ENCODE assay signal across 13 cellular contexts in the genomic region with DNA sequence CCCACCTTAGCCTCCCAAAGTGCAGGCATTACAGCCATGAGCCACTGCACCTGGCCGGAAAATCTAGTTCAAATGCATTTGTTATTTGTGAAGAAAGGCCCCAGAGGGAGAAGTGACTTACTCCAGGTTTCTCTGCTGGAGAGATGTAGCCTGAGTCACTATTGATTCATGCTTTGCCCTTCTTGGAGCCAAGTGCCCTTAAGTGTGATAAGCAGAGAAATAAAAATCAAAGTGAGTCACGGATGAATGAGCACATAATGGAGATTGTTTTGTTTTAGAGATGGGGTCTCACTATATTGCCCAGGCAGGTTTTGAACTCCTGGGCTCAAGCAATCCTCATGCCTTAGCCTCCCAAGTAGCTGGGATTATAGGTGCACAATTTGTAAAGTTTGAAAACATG. TPM values are rescaled to one million over a fixed set of nuclear protein-coding genes. Genes with fewer than 3 reads are reported as not detected.
DNase-seq lines count a peak whose midpoint lies in the region; ATAC-seq, FAIRE-seq and TF ChIP-seq lines count a peak whose summit lies in the region.
"Had no signal": no experiment of that assay in that cellular context is flagged by ENCODE, and none has a peak within 500 bp of the region (broad histone marks: within the 10 kb centered on the region; RNA-seq: fewer than 3 reads in every experiment).

No MANE protein-coding gene starts in this region.

- no peak overlapping the region for H4K8ac ChIP-seq in trophoblast cell (ENCODE audit: low read depth, low read length)

- no TSS peak for BruUV-seq in endothelial cell of umbilical vein (replicated peaks; lab: Mats Ljungman, UMichigan)

- dilution Hi-C loops in endothelial cell of umbilical vein (cut with MboI; ENCODE audit: extremely low pct_ligation_motif_present, low sequenced_read_pairs): no loop called here

- H2AK5ac ChIP-seq in trophoblast cell (ENCODE audit: low read length): no peak overlapping the region

- H3K79me2 ChIP-seq in endothelial cell of umbilical vein (ENCODE audit: control insufficient read depth, insufficient read depth, low read length) (no peaks in the 10 kb centered on the region), trophoblast cell (ENCODE audit: control insufficient read depth, insufficient read depth, low read length, poor library complexity) (no peaks in the 10 kb centered on the region)

- no peak overlapping the region for H3K18ac ChIP-seq in trophoblast cell (ENCODE audit: low read length)

- H2BK12ac ChIP-seq in trophoblast cell (ENCODE audit: low read length): no peak overlapping the region

- H3K4me3 ChIP-seq in endothelial cell of umbilical vein (replicated peaks in 1 of 3; ENCODE audit: insufficient read depth in 1 of 3, low read depth in 1 of 3, low read length in 3 of 3) (no peak overlapping the region), trophoblast cell (ENCODE audit: low read depth, low read length) (no peak overlapping the region)
- H3K4me3 ChIP-seq: heart left ventricle, vagina had no signal

- H3K23ac ChIP-seq in trophoblast cell (ENCODE audit: low read length): no peak overlapping the region

- DNase-seq in GM04504 (ENCODE audit: low read depth) (peak; percentile 38), NCI-H226 (peak; percentile 77), endothelial cell of umbilical vein (ENCODE audit: low read depth, low spot score) (peak; percentile 76), trophoblast cell (peak; percentile 43 to 56), retina (no peak)
- DNase-seq: heart left ventricle, SIG-M5 had no signal

- H2BK5ac ChIP-seq in trophoblast cell (ENCODE audit: low read depth, low read length, poor library complexity): no peak overlapping the region

- H4K20me1 ChIP-seq in endothelial cell of umbilical vein (replicated peaks; ENCODE audit: control insufficient read depth, extremely low read depth, insufficient read depth, low read length): no peaks in the 10 kb centered on the region

- no peak overlapping the region for H3K4me2 ChIP-seq in endothelial cell of umbilical vein (ENCODE audit: insufficient read depth, low read length)
- H3K4me2 ChIP-seq in trophoblast cell (ENCODE audit: low read length): no peak overlapping the region
- H3K4me2 ChIP-seq: KMS-11 had no signal

- TF ChIP-seq POLR2A in endothelial cell of umbilical vein (IDR thresholded peaks at IDR 0.05; ENCODE audit: low read depth, low read length): no peak

- H3K27ac ChIP-seq in endothelial cell of umbilical vein (ENCODE audit: insufficient read depth, low read depth, low read length) (no peak overlapping the region), trophoblast cell (ENCODE audit: low read depth, low read length) (no peak overlapping the region)
- H3K27ac ChIP-seq: heart left ventricle, KMS-11, vagina had no signal

- no peak overlapping the region for H3K14ac ChIP-seq in trophoblast cell (ENCODE audit: low read length)

- intact Hi-C loops in endothelial cell of umbilical vein (cut with micrococcal nuclease): no loop called here

- POLR2A ChIA-PET in endothelial cell of umbilical vein (lab: Charles Lee): interaction anchor here (0.7 kb wide), 1 partner anchor 555 kb away, joined by 10 read pairs; no protein-coding TSS in a partner anchor

- H2BK120ac ChIP-seq in trophoblast cell (ENCODE audit: insufficient read depth, low read length, poor library complexity): no peak overlapping the region

- H3K36me3 ChIP-seq in endothelial cell of umbilical vein (ENCODE audit: control insufficient read depth in 2 of 2, extremely low read depth in 1 of 2, insufficient read depth in 2 of 2, low read length in 2 of 2) (peaks cover 8 to 10% of the 10 kb centered on the region in 2 experiments), trophoblast cell (ENCODE audit: control insufficient read depth in 1 of 2, insufficient read depth in 2 of 2, low read length in 2 of 2) (peaks cover 15 to 20% of the 10 kb centered on the region in 2 experiments)
- H3K36me3 ChIP-seq: heart left ventricle, vagina had no signal

- H3K4ac ChIP-seq in trophoblast cell (ENCODE audit: low read depth, low read length): no peak overlapping the region

- CTCF ChIA-PET in endothelial cell of umbilical vein (lab: Charles Lee): interaction anchor here (1.1 kb wide), 1 partner anchor 317 kb away, joined by 4 read pairs; no protein-coding TSS in a partner anchor

- peaks cover 19% of the 10 kb centered on the region for H3K4me1 ChIP-seq in endothelial cell of umbilical vein (ENCODE audit: control insufficient read depth, extremely low read depth, insufficient read depth, low read length)
- H3K4me1 ChIP-seq in trophoblast cell (ENCODE audit: control insufficient read depth in 1 of 2, insufficient read depth in 2 of 2, low read length in 2 of 2): peaks cover 2 to 9% of the 10 kb centered on the region in 2 experiments

- peak; percentile 89 for FAIRE-seq in endothelial cell of umbilical vein (lab: Jason Lieb, UNC)
- FAIRE-seq: colon had no signal

- WGBS in trophoblast cell (ENCODE audit: extremely low coverage, insufficient coverage, insufficient read length): no CpG with 5 or more reads among the region's 2 CpGs

- H3K9me3 ChIP-seq in endothelial cell of umbilical vein (replicated peaks; ENCODE audit: control insufficient read depth, insufficient read depth, low read length) (no peaks in the 10 kb centered on the region), trophoblast cell (ENCODE audit: insufficient read depth, low read depth, low read length) (no peaks in the 10 kb centered on the region)
- H3K9me3 ChIP-seq: heart left ventricle, vagina had no signal

- no peak overlapping the region for H4K91ac ChIP-seq in trophoblast cell (ENCODE audit: low read depth, low read length)

- no peaks in the 10 kb centered on the region for H3K9me1 ChIP-seq in endothelial cell of umbilical vein (replicated peaks; ENCODE audit: control insufficient read depth, extremely low read depth, insufficient read depth, low read length)

- no peaks in the 10 kb centered on the region for H3K79me1 ChIP-seq in trophoblast cell (ENCODE audit: low read length)

- H3K9ac ChIP-seq in endothelial cell of umbilical vein (replicated peaks; ENCODE audit: extremely low read depth, insufficient read depth, low read length): no peak overlapping the region
- H3K9ac ChIP-seq in trophoblast cell (ENCODE audit: low read length): no peak overlapping the region
- H3K9ac ChIP-seq: KMS-11 had no signal

- no peak for TF ChIP-seq CTCF in endothelial cell of umbilical vein (IDR thresholded peaks at IDR 0.05; ENCODE audit: extremely low read depth in 1 of 2, insufficient read depth in 1 of 2, low read depth in 1 of 2, low read length in 2 of 2)

- H4K12ac ChIP-seq in trophoblast cell (ENCODE audit: low read depth, low read length): no peak overlapping the region

- H2AFZ ChIP-seq in endothelial cell of umbilical vein (ENCODE audit: low read depth, low read length): no peak overlapping the region
- H2AFZ ChIP-seq in trophoblast cell (ENCODE audit: insufficient read depth, low read length, poor library complexity): no peak overlapping the region

- H3K27me3 ChIP-seq in endothelial cell of umbilical vein (ENCODE audit: control insufficient read depth in 2 of 2, insufficient read depth in 2 of 2, low read length in 2 of 2) (no peaks in the 10 kb centered on the region), trophoblast cell (ENCODE audit: insufficient read depth, low read length) (no peaks in the 10 kb centered on the region)
- H3K27me3 ChIP-seq: heart left ventricle, vagina had no signal

- no peak for ATAC-seq in GM18907 (IDR thresholded peaks at IDR 0.05; ENCODE audit: unreplicated experiment)
- ATAC-seq in GM19397 (IDR thresholded peaks at IDR 0.05; ENCODE audit: unreplicated experiment): no peak
- ATAC-seq: activated CD4-positive, CD25-positive, alpha-beta regulatory T cell treated with anti-CD3 and anti-CD28 coated beads, Interleukin-2, amount 50 U/mL, for 24 hours; heart left ventricle had no signal

TF ChIP-seq in endothelial cell of umbilical vein, 7 proteins besides CTCF, POLR2A, EP300 and RAD21:
- TF ChIP-seq GATA2 (IDR thresholded peaks at IDR 0.05; ENCODE audit: insufficient read depth, insufficient read length, low read depth, low read length) (peak; percentile 71), POLR2AphosphoS5 (IDR thresholded peaks at IDR 0.05; ENCODE audit: insufficient read depth, low read depth, low read length) (peak; percentile 19), FOS (IDR thresholded peaks at IDR 0.05; ENCODE audit: borderline replicate concordance, insufficient read depth, low read length) (peak; percentile 95), JUN (IDR thresholded peaks at IDR 0.05; ENCODE audit: borderline replicate concordance, insufficient read depth, insufficient read length, low read depth) (peak; percentile 69), MYC (IDR thresholded peaks at IDR 0.05; ENCODE audit: low read depth, low read length) (no peak)

RNA-seq across cellular contexts. Expression of gene CDC25A, which starts 33.1 kb away (rescaled TPM):
- total RNA-seq in endothelial cell of umbilical vein: 18.4 and 19.0 TPM in 2 replicates
- polyA plus RNA-seq in endothelial cell of umbilical vein: 5.0 and 5.5 TPM in 2 replicates
- polyA plus RNA-seq in endothelial cell of umbilical vein (2011; cell fraction: cytosol; rRNA removed): 7.0 and 8.7 TPM in 2 replicates
- polyA plus RNA-seq in endothelial cell of umbilical vein (2011; cell fraction: nucleus; rRNA removed): 7.5 and 9.4 TPM in 2 replicates
- polyA plus RNA-seq in endothelial cell of umbilical vein (2012): 8.1 and 10.4 TPM in 2 replicates
- polyA minus RNA-seq in endothelial cell of umbilical vein: 11.2 and 13.4 TPM in 2 replicates
- 32.9 TPM for polyA minus RNA-seq in endothelial cell of umbilical vein (2011; cell fraction: cytosol; rRNA and poly(A)+ RNA removed)
- 6.9 and 9.2 TPM in 2 replicates for polyA minus RNA-seq in endothelial cell of umbilical vein (2011; cell fraction: nucleus; rRNA and poly(A)+ RNA removed)
- polyA plus RNA-seq in trophoblast cell (2013): 8.3 and 8.5 TPM in 2 replicates
